Comparison of ENCODE assay signal across 8 cellular contexts in genomic region chr11:28108909-28109308, GRCh38. TPM values are rescaled to one million over a fixed set of nuclear protein-coding genes. Genes with fewer than 3 reads are reported as not detected.
DNase-seq lines count a peak whose midpoint lies in the region; ATAC-seq, FAIRE-seq and TF ChIP-seq lines count a peak whose summit lies in the region.

No MANE protein-coding gene starts in this region.

- H3K9me3 ChIP-seq in GM23248 (ENCODE audit: low read depth) = no peaks in the 10 kb centered on the region
- no peaks in the 10 kb centered on the region for H3K9me3 ChIP-seq in RWPE2 (ENCODE audit: severe bottlenecking)
- no peaks in the 10 kb centered on the region for H3K9me3 ChIP-seq in esophagus muscularis mucosa
- no peaks in the 10 kb centered on the region for H3K9me3 ChIP-seq in sigmoid colon

- TF ChIP-seq POLR2A in esophagus muscularis mucosa (IDR thresholded peaks at IDR 0.05; ENCODE audit: low read depth) = no peak
- TF ChIP-seq POLR2A in sigmoid colon (IDR thresholded peaks at IDR 0.05) = no peak
- TF ChIP-seq POLR2A in GM12892 (IDR thresholded peaks at IDR 0.05; ENCODE audit: low read depth, low read length) = no peak

- CTCF ChIA-PET in HEK293T (lab: Yijun Ruan, JAX) = no interaction called here

- no peaks in the 10 kb centered on the region for H3K9me2 ChIP-seq in GM23248 (ENCODE audit: insufficient read depth)

- 24 to 25% methylated on average over 3 of the region's 3 CpGs for WGBS in GM23248 (ENCODE audit: low coverage in 1 of 2, low lambda C conversion rate in 2 of 2, missing lambda C conversion rate in 2 of 2), 2 experiments
- WGBS in esophagus muscularis mucosa = 52% methylated on average over 3 of the region's 3 CpGs
- 48 to 67% methylated on average over 3 of the region's 3 CpGs for WGBS in sigmoid colon, 2 donors

- H3K36me3 ChIP-seq in GM23248 (ENCODE audit: low read depth) (no peaks in the 10 kb centered on the region), RWPE2 (ENCODE audit: low read depth) (peaks cover 30% of the 10 kb centered on the region), esophagus muscularis mucosa (no peaks in the 10 kb centered on the region), sigmoid colon (peaks cover 0 to 6% (median 0%) of the 10 kb centered on the region in 4 donors)

- H3K4me3 ChIP-seq in GM23248 (peak overlapping the region; percentile 94), RWPE2 (ENCODE audit: severe bottlenecking) (peak overlapping the region; percentile 59), esophagus muscularis mucosa (peak overlapping the region; percentile 53 to 74 (median 62)), sigmoid colon (peak overlapping the region; percentile 41 to 60 (median 54))

- POLR2A ChIA-PET in HEK293T (lab: Yijun Ruan, JAX) = interaction anchor here (1.2 kb wide), 1 partner anchor 602 kb away, joined by 3 read pairs; the partner anchor contains the start of gene LIN7C

- H4K20me1 ChIP-seq in GM23248 (ENCODE audit: insufficient read depth) = no peaks in the 10 kb centered on the region

- peaks cover 89% of the 10 kb centered on the region for H3K79me2 ChIP-seq in GM23248 (ENCODE audit: insufficient read depth)

- TF ChIP-seq CTCF in RWPE2 (IDR thresholded peaks at IDR 0.05; ENCODE audit: poor library complexity, severe bottlenecking) (no peak), esophagus muscularis mucosa (IDR thresholded peaks at IDR 0.05) (no peak), sigmoid colon (IDR thresholded peaks at IDR 0.05) (no peak)

- H3K9ac ChIP-seq in GM23248 = peak overlapping the region; percentile 98

- FAIRE-seq in GM12892 (lab: Jason Lieb, UNC) = no peak

- H2AFZ ChIP-seq in GM23248 = peak overlapping the region; percentile 80

- intact Hi-C loops in esophagus muscularis mucosa (cut with DNase I) = loop anchor here (5.0 kb wide), 1 partner anchor 602 kb away; the partner anchor contains the start of gene LIN7C
- intact Hi-C loops in sigmoid colon (cut with DNase I) = loop anchor here (10.0 kb wide), 1 partner anchor 604 kb away; the partner anchor contains the start of gene LIN7C

- H3K27me3 ChIP-seq in GM23248 (replicated peaks; ENCODE audit: insufficient read depth) (no peaks in the 10 kb centered on the region), RWPE2 (ENCODE audit: insufficient read depth, poor library complexity, severe bottlenecking) (no peaks in the 10 kb centered on the region), esophagus muscularis mucosa (no peaks in the 10 kb centered on the region), sigmoid colon (no peaks in the 10 kb centered on the region)

- in situ Hi-C loops in GM23248 (cut with MboI) = loop anchor here (25.0 kb wide), 1 partner anchor 397 kb away; the partner anchor contains the start of gene BDNF

- H3K27ac ChIP-seq in GM23248 (peak overlapping the region; percentile 97), RWPE2 (ENCODE audit: poor library complexity, severe bottlenecking) (peak overlapping the region; percentile 80), esophagus muscularis mucosa (replicated peaks in 1 of 4) (peak overlapping the region; percentile 80 to 85 (median 81)), sigmoid colon (peak overlapping the region; percentile 79 to 83 (median 80)), substantia nigra (ENCODE audit: low read depth, low read length, poor library complexity, severe bottlenecking) (no peak overlapping the region)

- peak; percentile 63 for DNase-seq in GM23248
- DNase-seq in RWPE2 (ENCODE audit: low spot score) = no peak
- no peak for DNase-seq in esophagus muscularis mucosa (ENCODE audit: extremely low spot score)
- no peak for DNase-seq in sigmoid colon
- DNase-seq in HEK293T (ENCODE audit: extremely low spot score) = no peak
- DNase-seq in substantia nigra (lab: John Stamatoyannopoulos, UW) = no peak
- DNase-seq in RPMI8226 = no peak
- no peak for DNase-seq in GM12892 (ENCODE audit: insufficient read length)

- H3K4me1 ChIP-seq in GM23248 (ENCODE audit: insufficient read depth) (peaks cover 55% of the 10 kb centered on the region), RWPE2 (ENCODE audit: insufficient read depth, poor library complexity, severe bottlenecking) (peaks cover 47% of the 10 kb centered on the region), esophagus muscularis mucosa (peaks cover 33 to 45% (median 43%) of the 10 kb centered on the region in 4 donors), sigmoid colon (peaks cover 0 to 38% (median 27%) of the 10 kb centered on the region in 4 donors)

- peak overlapping the region; percentile 94 for H3K4me2 ChIP-seq in GM23248 (ENCODE audit: unreplicated experiment)

- TF ChIP-seq EP300 in esophagus muscularis mucosa (IDR thresholded peaks at IDR 0.05) (no peak), sigmoid colon (IDR thresholded peaks at IDR 0.05) (no peak)

- ATAC-seq in RWPE2 (ENCODE audit: low read depth) = no peak

- H3F3A ChIP-seq in GM23248 (ENCODE audit: insufficient read depth) = peaks cover 21% of the 10 kb centered on the region

TF ChIP-seq in HEK293T, 16 proteins besides CTCF, POLR2A, EP300 and RAD21:
- no peak for TF ChIP-seq ARNT (IDR thresholded peaks at IDR 0.05)
- TF ChIP-seq BHLHE40 (IDR thresholded peaks at IDR 0.05; ENCODE audit: borderline replicate concordance) = no peak
- TF ChIP-seq CTBP1 (IDR thresholded peaks at IDR 0.05; ENCODE audit: borderline replicate concordance) = no peak
- TF ChIP-seq PKNOX1 (IDR thresholded peaks at IDR 0.05) = no peak
- no peak for TF ChIP-seq L3MBTL2 (conservative IDR thresholded peaks at IDR 0.05)
- TF ChIP-seq FOXA1 (IDR thresholded peaks at IDR 0.05) = no peak
- no peak for TF ChIP-seq FOXK2 (IDR thresholded peaks at IDR 0.05)
- no peak for TF ChIP-seq HDGF (IDR thresholded peaks at IDR 0.05; ENCODE audit: borderline replicate concordance)
- no peak for TF ChIP-seq LEF1 (IDR thresholded peaks at IDR 0.05; ENCODE audit: borderline replicate concordance)
- TF ChIP-seq NFRKB (IDR thresholded peaks at IDR 0.05) = no peak
- no peak for TF ChIP-seq ZNF384 (IDR thresholded peaks at IDR 0.05)
- no peak for TF ChIP-seq TARDBP (IDR thresholded peaks at IDR 0.05)
- TF ChIP-seq SUZ12 (IDR thresholded peaks at IDR 0.05) = no peak
- no peak for TF ChIP-seq ELF4 (IDR thresholded peaks at IDR 0.05)
- TF ChIP-seq FOXM1 (IDR thresholded peaks at IDR 0.05; ENCODE audit: borderline replicate concordance) = no peak
- no peak for TF ChIP-seq SP1 (IDR thresholded peaks at IDR 0.05)

RNA-seq across cellular contexts. Expression of gene METTL15, which starts 0.7 kb away (rescaled TPM):
- total RNA-seq in GM23248 (2014; rRNA removed; shearing (Covaris generic)) = 11.0 and 15.9 TPM in 2 replicates
- polyA plus RNA-seq in GM23248 (2016; fragmentation: Nextera tagmentation; extraction: Ambion mirVana) (11.1 and 13.1 TPM in 2 replicates), sigmoid colon (1 to 10 TPM; 5.4 to 8.1 (median 7.8) TPM)
- total RNA-seq in esophagus muscularis mucosa (1 to 10 TPM; 7.5 to 10.0 (median 8.5) TPM), sigmoid colon (10 to 100 TPM in 2 of 4 donors, 1 to 10 TPM in 2; 7.5 to 15.0 (median 12.1) TPM)
- polyA plus RNA-seq in GM12892 (2012; ENCODE audit: missing spikeins) = 11.6 TPM

RNA-seq across cellular contexts. Expression of gene KIF18A, which starts 1.0 kb away (rescaled TPM):
- 7.8 and 12.5 TPM in 2 replicates for total RNA-seq in GM23248 (2014; rRNA removed; shearing (Covaris generic))
- polyA plus RNA-seq in GM23248 (2016; fragmentation: Nextera tagmentation; extraction: Ambion mirVana) (8.7 and 9.1 TPM in 2 replicates), sigmoid colon (1 to 10 TPM in 2 of 3 donors, under 1 TPM in 1; 0.60 to 2.7 (median 1.4) TPM)
- total RNA-seq in esophagus muscularis mucosa (under 1 TPM in 3 of 4 donors, not detected in 1; 0.23 to 0.52 (median 0.33) TPM), sigmoid colon (under 1 TPM; under 0.01 to 0.49 (median 0.34) TPM)
- polyA plus RNA-seq in GM12892 (2012; ENCODE audit: missing spikeins) = 7.5 TPM
